ENCODE assay signal across 30 cellular contexts in genomic region chr19:4600082-4600481, GRCh38. TPM values are rescaled to one million over a fixed set of nuclear protein-coding genes. Genes with fewer than 3 reads are reported as not detected.
"Had no signal": no experiment of that assay in that cellular context is flagged by ENCODE, and none has a peak within 500 bp of the region (broad histone marks: within the 10 kb centered on the region; RNA-seq: fewer than 3 reads in every experiment).

No MANE protein-coding gene starts in this region.

- H3K9me3 Mint-ChIP-seq: dendritic cell treated with granulocyte-macrophage colony-stimulating factor and Interleukin-4, amounts not matched to agents 40 ng/mL and 50 ng/mL, for 4 days; effector memory CD8-positive, alpha-beta T cell; endodermal cell had no signal

- H3K27ac ChIP-seq: colonic mucosa, coronary artery, dorsolateral prefrontal cortex, epithelial cell of prostate, esophagus muscularis mucosa, esophagus squamous epithelium, foreskin keratinocyte, gastrocnemius medialis, gastroesophageal sphincter, heart left ventricle, heart right ventricle had no signal

- H3K4me3 Mint-ChIP-seq: dendritic cell treated with granulocyte-macrophage colony-stimulating factor and Interleukin-4, amounts not matched to agents 40 ng/mL and 50 ng/mL, for 4 days; effector memory CD8-positive, alpha-beta T cell; endodermal cell had no signal

- H3K4me1 ChIP-seq: colonic mucosa, foreskin keratinocyte, gastrocnemius medialis had no signal

- DNase-seq: colonic mucosa; cortex of kidney; dermis blood vessel endothelial cell; dorsolateral prefrontal cortex; effector CD4-positive, alpha-beta T cell; effector CD8-positive, alpha-beta T cell; effector memory CD4-positive, alpha-beta T cell; effector memory CD8-positive, alpha-beta T cell; endodermal cell; erythroblast; esophagus squamous epithelium; foreskin fibroblast; foreskin keratinocyte; foreskin melanocyte; gastrocnemius medialis; glutamatergic neuron; head of caudate nucleus; heart right ventricle had no signal

- H3K9me3 ChIP-seq: colonic mucosa, esophagus muscularis mucosa, esophagus squamous epithelium, gastrocnemius medialis, gastroesophageal sphincter, heart left ventricle, heart right ventricle had no signal

- H3K4me1 Mint-ChIP-seq: endodermal cell had no signal

- ATAC-seq: effector memory CD8-positive, alpha-beta T cell; esophagus mucosa; foreskin keratinocyte; gastrocnemius medialis; gastroesophageal sphincter; heart left ventricle; heart right ventricle had no signal

- H3K4me3 ChIP-seq: colonic mucosa, coronary artery, dorsolateral prefrontal cortex, esophagus muscularis mucosa, esophagus squamous epithelium, gastrocnemius medialis, gastroesophageal sphincter, heart left ventricle, heart right ventricle had no signal

- H3K36me3 ChIP-seq: colonic mucosa, esophagus muscularis mucosa, esophagus squamous epithelium, gastrocnemius medialis, gastroesophageal sphincter, heart left ventricle, heart right ventricle had no signal

- H3K27ac Mint-ChIP-seq: dendritic cell treated with granulocyte-macrophage colony-stimulating factor and Interleukin-4, amounts not matched to agents 40 ng/mL and 50 ng/mL, for 4 days; effector memory CD8-positive, alpha-beta T cell; endodermal cell had no signal

- FAIRE-seq: colon, endometrium, endothelial cell of umbilical vein, frontal cortex had no signal

RNA-seq across cellular contexts. Expression of gene SEMA6B, which starts 40.6 kb away (rescaled TPM):
- total RNA-seq: epithelial cell of proximal tubule had no signal
